ENCODE assay signal across 1 cellular context in the genomic region with DNA sequence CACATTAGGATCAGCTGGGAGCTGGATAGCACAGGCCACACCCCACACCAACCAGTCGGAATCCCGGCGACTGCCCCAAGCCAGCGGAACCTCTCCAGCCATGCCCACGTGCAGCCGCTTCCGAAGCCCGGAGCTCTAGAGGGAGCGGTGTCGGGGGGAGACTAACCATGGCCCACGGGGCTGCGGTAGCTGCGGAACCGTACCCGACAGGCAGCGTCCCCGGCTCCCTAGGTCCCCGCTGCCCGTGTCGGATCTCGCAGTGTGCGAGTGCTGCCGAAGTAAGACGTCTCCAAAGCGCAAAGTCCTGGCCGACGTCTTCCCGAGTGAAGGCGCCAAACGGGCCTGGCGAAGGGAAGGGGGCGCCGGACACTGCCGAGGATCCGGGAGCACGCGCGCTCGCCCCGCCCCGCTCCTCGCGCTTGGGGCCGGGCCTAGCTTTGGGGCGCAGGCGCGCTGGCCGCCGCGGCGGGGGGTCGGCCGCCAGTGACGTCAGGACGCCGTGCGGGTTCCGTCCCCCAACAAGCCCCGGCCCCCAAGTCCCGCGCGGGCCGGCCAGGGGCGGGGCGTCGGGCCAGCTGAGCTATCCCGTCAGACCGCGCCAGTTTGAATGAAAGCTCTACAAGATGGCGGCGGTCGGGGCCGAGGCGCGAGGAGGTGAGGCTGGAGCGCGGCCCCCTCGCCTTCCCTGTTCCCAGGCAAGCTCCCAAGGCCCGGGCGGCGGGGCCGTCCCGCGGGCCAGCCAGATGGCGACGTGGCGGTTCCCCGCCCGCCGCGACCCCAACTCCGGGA.
TF ChIP-seq lines count a peak whose summit lies in the region.

A gene with protein sequence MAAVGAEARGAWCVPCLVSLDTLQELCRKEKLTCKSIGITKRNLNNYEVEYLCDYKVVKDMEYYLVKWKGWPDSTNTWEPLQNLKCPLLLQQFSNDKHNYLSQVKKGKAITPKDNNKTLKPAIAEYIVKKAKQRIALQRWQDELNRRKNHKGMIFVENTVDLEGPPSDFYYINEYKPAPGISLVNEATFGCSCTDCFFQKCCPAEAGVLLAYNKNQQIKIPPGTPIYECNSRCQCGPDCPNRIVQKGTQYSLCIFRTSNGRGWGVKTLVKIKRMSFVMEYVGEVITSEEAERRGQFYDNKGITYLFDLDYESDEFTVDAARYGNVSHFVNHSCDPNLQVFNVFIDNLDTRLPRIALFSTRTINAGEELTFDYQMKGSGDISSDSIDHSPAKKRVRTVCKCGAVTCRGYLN (plus strand): TSS at position 601 of the 789 bp plus-strand sequence. CDS start 23 bp downstream, at position 624.

TF ChIP-seq in HEK293, 187 proteins besides CTCF, POLR2A, EP300 and RAD21 (continued from another document and continues in another):
- TF ChIP-seq, protein P1, sequence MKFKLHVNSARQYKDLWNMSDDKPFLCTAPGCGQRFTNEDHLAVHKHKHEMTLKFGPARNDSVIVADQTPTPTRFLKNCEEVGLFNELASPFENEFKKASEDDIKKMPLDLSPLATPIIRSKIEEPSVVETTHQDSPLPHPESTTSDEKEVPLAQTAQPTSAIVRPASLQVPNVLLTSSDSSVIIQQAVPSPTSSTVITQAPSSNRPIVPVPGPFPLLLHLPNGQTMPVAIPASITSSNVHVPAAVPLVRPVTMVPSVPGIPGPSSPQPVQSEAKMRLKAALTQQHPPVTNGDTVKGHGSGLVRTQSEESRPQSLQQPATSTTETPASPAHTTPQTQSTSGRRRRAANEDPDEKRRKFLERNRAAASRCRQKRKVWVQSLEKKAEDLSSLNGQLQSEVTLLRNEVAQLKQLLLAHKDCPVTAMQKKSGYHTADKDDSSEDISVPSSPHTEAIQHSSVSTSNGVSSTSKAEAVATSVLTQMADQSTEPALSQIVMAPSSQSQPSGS (tag by site-specific recombination; IDR thresholded peaks at IDR 0.05; ENCODE audit: low read depth), result no peak
- TF ChIP-seq, protein P2, sequence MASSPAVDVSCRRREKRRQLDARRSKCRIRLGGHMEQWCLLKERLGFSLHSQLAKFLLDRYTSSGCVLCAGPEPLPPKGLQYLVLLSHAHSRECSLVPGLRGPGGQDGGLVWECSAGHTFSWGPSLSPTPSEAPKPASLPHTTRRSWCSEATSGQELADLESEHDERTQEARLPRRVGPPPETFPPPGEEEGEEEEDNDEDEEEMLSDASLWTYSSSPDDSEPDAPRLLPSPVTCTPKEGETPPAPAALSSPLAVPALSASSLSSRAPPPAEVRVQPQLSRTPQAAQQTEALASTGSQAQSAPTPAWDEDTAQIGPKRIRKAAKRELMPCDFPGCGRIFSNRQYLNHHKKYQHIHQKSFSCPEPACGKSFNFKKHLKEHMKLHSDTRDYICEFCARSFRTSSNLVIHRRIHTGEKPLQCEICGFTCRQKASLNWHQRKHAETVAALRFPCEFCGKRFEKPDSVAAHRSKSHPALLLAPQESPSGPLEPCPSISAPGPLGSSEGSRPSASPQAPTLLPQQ (tag by site-specific recombination; IDR thresholded peaks at IDR 0.05), result peak; percentile 69; the same call in 1 of the 2 replicates
- no peak for TF ChIP-seq PRDM2 (tag by site-specific recombination; IDR thresholded peaks at IDR 0.05; ENCODE audit: borderline replicate concordance)
- 0 out of 2 replicates have a peak, but pooled peaks have one; percentile 38 for TF ChIP-seq ZBTB21 (tag by site-specific recombination; IDR thresholded peaks at IDR 0.05)
- TF ChIP-seq ZBTB6 (tag by site-specific recombination; IDR thresholded peaks at IDR 0.05), result no peak
- no peak for TF ChIP-seq ZNF311 (tag by site-specific recombination; IDR thresholded peaks at IDR 0.05; ENCODE audit: borderline replicate concordance)
- no peak for TF ChIP-seq ZNF596 (tag by site-specific recombination; IDR thresholded peaks at IDR 0.05)
- TF ChIP-seq, protein P3, sequence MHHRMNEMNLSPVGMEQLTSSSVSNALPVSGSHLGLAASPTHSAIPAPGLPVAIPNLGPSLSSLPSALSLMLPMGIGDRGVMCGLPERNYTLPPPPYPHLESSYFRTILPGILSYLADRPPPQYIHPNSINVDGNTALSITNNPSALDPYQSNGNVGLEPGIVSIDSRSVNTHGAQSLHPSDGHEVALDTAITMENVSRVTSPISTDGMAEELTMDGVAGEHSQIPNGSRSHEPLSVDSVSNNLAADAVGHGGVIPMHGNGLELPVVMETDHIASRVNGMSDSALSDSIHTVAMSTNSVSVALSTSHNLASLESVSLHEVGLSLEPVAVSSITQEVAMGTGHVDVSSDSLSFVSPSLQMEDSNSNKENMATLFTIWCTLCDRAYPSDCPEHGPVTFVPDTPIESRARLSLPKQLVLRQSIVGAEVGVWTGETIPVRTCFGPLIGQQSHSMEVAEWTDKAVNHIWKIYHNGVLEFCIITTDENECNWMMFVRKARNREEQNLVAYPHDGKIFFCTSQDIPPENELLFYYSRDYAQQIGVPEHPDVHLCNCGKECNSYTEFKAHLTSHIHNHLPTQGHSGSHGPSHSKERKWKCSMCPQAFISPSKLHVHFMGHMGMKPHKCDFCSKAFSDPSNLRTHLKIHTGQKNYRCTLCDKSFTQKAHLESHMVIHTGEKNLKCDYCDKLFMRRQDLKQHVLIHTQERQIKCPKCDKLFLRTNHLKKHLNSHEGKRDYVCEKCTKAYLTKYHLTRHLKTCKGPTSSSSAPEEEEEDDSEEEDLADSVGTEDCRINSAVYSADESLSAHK (tag by site-specific recombination; IDR thresholded peaks at IDR 0.05), result peak; percentile 65; the same call in 1 of the 2 replicates
- TF ChIP-seq ZNF175 (tag by site-specific recombination; IDR thresholded peaks at IDR 0.05), result no peak
- peak; percentile 60 for TF ChIP-seq SP2 (tag by site-specific recombination; IDR thresholded peaks at IDR 0.05)
- no peak for TF ChIP-seq ZFHX2 (tag by site-specific recombination; conservative IDR thresholded peaks at IDR 0.05)
- TF ChIP-seq, protein P4, sequence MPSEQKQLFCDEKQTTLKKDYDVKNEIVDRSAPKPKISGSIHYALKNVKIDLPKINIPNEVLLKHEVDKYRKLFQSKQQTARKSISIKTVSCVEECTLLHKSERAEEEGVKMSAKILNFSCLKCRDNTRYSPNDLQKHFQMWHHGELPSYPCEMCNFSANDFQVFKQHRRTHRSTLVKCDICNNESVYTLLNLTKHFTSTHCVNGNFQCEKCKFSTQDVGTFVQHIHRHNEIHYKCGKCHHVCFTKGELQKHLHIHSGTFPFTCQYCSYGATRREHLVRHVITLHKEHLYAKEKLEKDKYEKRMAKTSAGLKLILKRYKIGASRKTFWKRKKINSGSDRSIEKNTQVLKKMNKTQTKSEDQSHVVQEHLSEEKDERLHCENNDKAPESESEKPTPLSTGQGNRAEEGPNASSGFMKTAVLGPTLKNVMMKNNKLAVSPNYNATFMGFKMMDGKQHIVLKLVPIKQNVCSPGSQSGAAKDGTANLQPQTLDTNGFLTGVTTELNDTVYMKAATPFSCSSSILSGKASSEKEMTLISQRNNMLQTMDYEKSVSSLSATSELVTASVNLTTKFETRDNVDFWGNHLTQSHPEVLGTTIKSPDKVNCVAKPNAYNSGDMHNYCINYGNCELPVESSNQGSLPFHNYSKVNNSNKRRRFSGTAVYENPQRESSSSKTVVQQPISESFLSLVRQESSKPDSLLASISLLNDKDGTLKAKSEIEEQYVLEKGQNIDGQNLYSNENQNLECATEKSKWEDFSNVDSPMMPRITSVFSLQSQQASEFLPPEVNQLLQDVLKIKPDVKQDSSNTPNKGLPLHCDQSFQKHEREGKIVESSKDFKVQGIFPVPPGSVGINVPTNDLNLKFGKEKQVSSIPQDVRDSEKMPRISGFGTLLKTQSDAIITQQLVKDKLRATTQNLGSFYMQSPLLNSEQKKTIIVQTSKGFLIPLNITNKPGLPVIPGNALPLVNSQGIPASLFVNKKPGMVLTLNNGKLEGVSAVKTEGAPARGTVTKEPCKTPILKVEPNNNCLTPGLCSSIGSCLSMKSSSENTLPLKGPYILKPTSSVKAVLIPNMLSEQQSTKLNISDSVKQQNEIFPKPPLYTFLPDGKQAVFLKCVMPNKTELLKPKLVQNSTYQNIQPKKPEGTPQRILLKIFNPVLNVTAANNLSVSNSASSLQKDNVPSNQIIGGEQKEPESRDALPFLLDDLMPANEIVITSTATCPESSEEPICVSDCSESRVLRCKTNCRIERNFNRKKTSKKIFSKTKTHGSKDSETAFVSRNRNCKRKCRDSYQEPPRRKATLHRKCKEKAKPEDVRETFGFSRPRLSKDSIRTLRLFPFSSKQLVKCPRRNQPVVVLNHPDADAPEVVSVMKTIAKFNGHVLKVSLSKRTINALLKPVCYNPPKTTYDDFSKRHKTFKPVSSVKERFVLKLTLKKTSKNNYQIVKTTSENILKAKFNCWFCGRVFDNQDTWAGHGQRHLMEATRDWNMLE (tag by site-specific recombination; conservative IDR thresholded peaks at IDR 0.05; ENCODE audit: low read depth), result no peak
- no peak for TF ChIP-seq ZNF391 (tag by site-specific recombination; IDR thresholded peaks at IDR 0.05; ENCODE audit: borderline replicate concordance, low read depth)
- no peak for TF ChIP-seq ZNF292 (tag by site-specific recombination; IDR thresholded peaks at IDR 0.05; ENCODE audit: borderline replicate concordance, low read depth)
- TF ChIP-seq, protein P5, sequence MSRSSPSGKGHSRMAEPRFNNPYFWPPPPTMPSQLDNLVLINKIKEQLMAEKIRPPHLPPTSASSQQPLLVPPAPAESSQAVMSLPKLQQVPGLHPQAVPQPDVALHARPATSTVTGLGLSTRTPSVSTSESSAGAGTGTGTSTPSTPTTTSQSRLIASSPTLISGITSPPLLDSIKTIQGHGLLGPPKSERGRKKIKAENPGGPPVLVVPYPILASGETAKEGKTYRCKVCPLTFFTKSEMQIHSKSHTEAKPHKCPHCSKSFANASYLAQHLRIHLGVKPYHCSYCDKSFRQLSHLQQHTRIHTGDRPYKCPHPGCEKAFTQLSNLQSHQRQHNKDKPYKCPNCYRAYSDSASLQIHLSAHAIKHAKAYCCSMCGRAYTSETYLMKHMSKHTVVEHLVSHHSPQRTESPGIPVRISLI (tag by site-specific recombination; IDR thresholded peaks at IDR 0.05), result 0 out of 2 replicates have a peak, but pooled peaks have one; percentile 28
- TF ChIP-seq ZSCAN16 (tag by site-specific recombination; IDR thresholded peaks at IDR 0.05), result no peak
- TF ChIP-seq GLIS2 (tag by site-specific recombination; IDR thresholded peaks at IDR 0.05), result peak; percentile 55; the same call in 1 of the 2 replicates
- TF ChIP-seq IKZF3 (tag by site-specific recombination; IDR thresholded peaks at IDR 0.05), result peak; percentile 78
- no peak for TF ChIP-seq ZNF544 (tag by site-specific recombination; IDR thresholded peaks at IDR 0.05)
- TF ChIP-seq, protein P6, sequence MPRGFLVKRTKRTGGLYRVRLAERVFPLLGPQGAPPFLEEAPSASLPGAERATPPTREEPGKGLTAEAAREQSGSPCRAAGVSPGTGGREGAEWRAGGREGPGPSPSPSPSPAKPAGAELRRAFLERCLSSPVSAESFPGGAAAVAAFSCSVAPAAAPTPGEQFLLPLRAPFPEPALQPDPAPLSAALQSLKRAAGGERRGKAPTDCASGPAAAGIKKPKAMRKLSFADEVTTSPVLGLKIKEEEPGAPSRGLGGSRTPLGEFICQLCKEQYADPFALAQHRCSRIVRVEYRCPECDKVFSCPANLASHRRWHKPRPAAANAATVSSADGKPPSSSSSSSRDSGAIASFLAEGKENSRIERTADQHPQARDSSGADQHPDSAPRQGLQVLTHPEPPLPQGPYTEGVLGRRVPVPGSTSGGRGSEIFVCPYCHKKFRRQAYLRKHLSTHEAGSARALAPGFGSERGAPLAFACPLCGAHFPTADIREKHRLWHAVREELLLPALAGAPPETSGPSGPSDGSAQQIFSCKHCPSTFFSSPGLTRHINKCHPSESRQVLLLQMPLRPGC (tag by site-specific recombination; IDR thresholded peaks at IDR 0.05), result no peak
- TF ChIP-seq ZNF366 (tag by site-specific recombination; conservative IDR thresholded peaks at IDR 0.05), result no peak
- peak; percentile 18 for TF ChIP-seq ZNF660 (tag by site-specific recombination; IDR thresholded peaks at IDR 0.05)
- TF ChIP-seq ZNF202 (tag by site-specific recombination; IDR thresholded peaks at IDR 0.05; ENCODE audit: borderline replicate concordance), result no peak
- no peak for TF ChIP-seq ZNF514 (tag by site-specific recombination; IDR thresholded peaks at IDR 0.05)
- no peak for TF ChIP-seq ZNF561 (tag by site-specific recombination; IDR thresholded peaks at IDR 0.05; ENCODE audit: borderline replicate concordance)
- TF ChIP-seq ZNF621 (tag by site-specific recombination; IDR thresholded peaks at IDR 0.05), result no peak
- no peak for TF ChIP-seq ZNF350 (tag by site-specific recombination; IDR thresholded peaks at IDR 0.05)
